In genomic region chr10:48713966-48714618, GRCh38 we compare ENCODE assay signal across 25 cellular contexts. TPM values are rescaled to one million over a fixed set of nuclear protein-coding genes. Genes with fewer than 3 reads are reported as not detected.
DNase-seq lines count a peak whose midpoint lies in the region; ATAC-seq lines count a peak whose summit lies in the region.
"Had no signal": no experiment of that assay in that cellular context is flagged by ENCODE, and none has a peak within 500 bp of the region (broad histone marks: within the 10 kb centered on the region; RNA-seq: fewer than 3 reads in every experiment).

No MANE protein-coding gene starts in this region.

- peak overlapping the region; percentile 68 for H3K27ac Mint-ChIP-seq in memory B cell
- H3K27ac Mint-ChIP-seq: activated T-cell treated with anti-CD3 and anti-CD28 coated beads, Interleukin-2, amount 50 U/mL, for 24 hours; natural killer cell treated with Interleukin-12 subunit alpha and Interleukin-12 subunit beta and Interleukin-15 and Interleukin-18, amount 100 ng/mL, for 72 hours had no signal

- H3K27me3 Mint-ChIP-seq in memory B cell = no peaks in the 10 kb centered on the region
- H3K27me3 Mint-ChIP-seq: activated T-cell treated with anti-CD3 and anti-CD28 coated beads, Interleukin-2, amount 50 U/mL, for 24 hours had no signal

- in situ Hi-C loops in KBM-7 (cut with MboI; ENCODE audit: low pct_unique_long_range_greater_than_20kb, low sequenced_read_pairs) = no loop called here

- ATAC-seq in left cardiac atrium (peak; percentile 44 to 52), memory B cell (ENCODE audit: low read depth) (no peak)
- ATAC-seq: A549; body of pancreas; GM12878; natural killer cell treated with Interleukin-12 subunit alpha and Interleukin-12 subunit beta and Interleukin-15 and Interleukin-18, amount 100 ng/mL, for 72 hours had no signal

- peaks cover 32% of the 10 kb centered on the region for H3K36me3 Mint-ChIP-seq in memory B cell
- H3K36me3 Mint-ChIP-seq: natural killer cell treated with Interleukin-12 subunit alpha and Interleukin-12 subunit beta and Interleukin-15 and Interleukin-18, amount 100 ng/mL, for 72 hours had no signal

- intact Hi-C loops in left cardiac atrium (cut with DNase I) = no loop called here
- intact Hi-C loops in cardiac septum (cut with DNase I) = no loop called here

- peaks cover 39% of the 10 kb centered on the region for H3K4me1 Mint-ChIP-seq in memory B cell

- peaks cover 5% of the 10 kb centered on the region for H3K9me3 Mint-ChIP-seq in memory B cell
- H3K9me3 Mint-ChIP-seq: natural killer cell treated with Interleukin-12 subunit alpha and Interleukin-12 subunit beta and Interleukin-15 and Interleukin-18, amount 100 ng/mL, for 72 hours had no signal

- H3K4me3 Mint-ChIP-seq in memory B cell = no peak overlapping the region
- H3K4me3 Mint-ChIP-seq: activated T-cell treated with anti-CD3 and anti-CD28 coated beads, Interleukin-2, amount 50 U/mL, for 24 hours; natural killer cell treated with Interleukin-12 subunit alpha and Interleukin-12 subunit beta and Interleukin-15 and Interleukin-18, amount 100 ng/mL, for 72 hours had no signal

- no peak for DNase-seq in left cardiac atrium
- no peak for DNase-seq in cardiac septum (ENCODE audit: low spot score)
- peak; percentile 68 for DNase-seq in SKM-1 treated with dmso at 0.1 percent for 144 hours (lab: John Stamatoyannopoulos, UW; ENCODE audit: unreplicated experiment)
- no peak for DNase-seq in memory B cell (ENCODE audit: low spot score in 2 of 2)
- DNase-seq in HuH-7 (ENCODE audit: low spot score) = no peak
- DNase-seq in activated CD8-positive, alpha-beta memory T cell treated with anti-CD3 and anti-CD28 coated beads, Interleukin-2, amount 50 U/mL, for 48 hours = no peak
- DNase-seq in KBM-7 = no peak
- no peak for DNase-seq in OCI-M2 (lab: John Stamatoyannopoulos, UW; ENCODE audit: unreplicated experiment)
- DNase-seq: activated CD8-positive, alpha-beta memory T cell treated with anti-CD3 and anti-CD28 coated beads for 24 hours; activated T-cell treated with anti-CD3 and anti-CD28 coated beads, Interleukin-2, amount 50 U/mL, for 24 hours; body of pancreas; DND-41; midbrain; NCI-H1105; NCI-H2029 treated with DMSO at 0.1 percent for 48 hours; NCI-H2227 treated with DMSO at 0.1 percent for 48 hours; pancreas; PC-9; SHP77 treated with DMSO at 0.1 percent for 48 hours; sigmoid colon; trophoblast cell had no signal

RNA-seq across cellular contexts. Expression of gene WDFY4, which starts 29.4 kb away (rescaled TPM):
- total RNA-seq in left cardiac atrium = 1 to 10 TPM; 2.6 to 3.8 TPM
- 1.5 TPM for total RNA-seq in cardiac septum
- total RNA-seq: H1, PC-9 had no signal
